ENCODE assay signal across 24 cellular contexts in genomic region chr19:29876414-29876813, GRCh38.
DNase-seq lines count a peak whose midpoint lies in the region; ATAC-seq and TF ChIP-seq lines count a peak whose summit lies in the region.
"Had no signal": no experiment of that assay in that cellular context is flagged by ENCODE, and none has a peak within 500 bp of the region (broad histone marks: within the 10 kb centered on the region; RNA-seq: fewer than 3 reads in every experiment).

No MANE protein-coding gene starts in this region.

- no peaks in the 10 kb centered on the region for H3K36me3 ChIP-seq in Karpas-422 (ENCODE audit: insufficient read depth, low read length)
- no peaks in the 10 kb centered on the region for H3K36me3 ChIP-seq in skeletal muscle tissue (ENCODE audit: control insufficient read depth in 3 of 3, insufficient read depth in 3 of 3, low read length in 3 of 3)
- H3K36me3 ChIP-seq in A673 (ENCODE audit: insufficient read depth, low read length, poor library complexity, severe bottlenecking) = no peaks in the 10 kb centered on the region
- no peaks in the 10 kb centered on the region for H3K36me3 ChIP-seq in SJCRH30
- no peaks in the 10 kb centered on the region for H3K36me3 ChIP-seq in ascending aorta
- H3K36me3 ChIP-seq: colonic mucosa had no signal

- H3K4me3 Mint-ChIP-seq in activated naive CD8-positive, alpha-beta T cell treated with anti-CD3 and anti-CD28 coated beads, Interleukin-2, amount 10 ng/mL, durations not matched to agents 7 days and 5 days = peak overlapping the region; percentile 55
- H3K4me3 Mint-ChIP-seq in activated naive CD8-positive, alpha-beta T cell treated with anti-CD3 and anti-CD28 coated beads for 36 hours = no peak overlapping the region
- peak overlapping the region; percentile 25 for H3K4me3 Mint-ChIP-seq in activated B cell treated with CpG ODN at 0.5 μM for 24 hours
- H3K4me3 Mint-ChIP-seq: activated CD4-positive, alpha-beta memory T cell treated with anti-CD3 and anti-CD28 coated beads for 36 hours; activated T-cell treated with anti-CD3 and anti-CD28 coated beads, Interleukin-2, amount 50 U/mL, for 24 hours; endodermal cell; type B pancreatic cell had no signal

- intact Hi-C loops in activated B cell treated with CpG ODN at 0.5 μM for 24 hours (cut with micrococcal nuclease) (no loop called here), A673 (cut with micrococcal nuclease; ENCODE audit: unreplicated experiment) (loop anchor here (10.0 kb wide), 1 partner anchor 778 kb away; no protein-coding TSS in a partner anchor), ascending aorta (cut with DNase I) (loop anchor here (10.0 kb wide), 1 partner anchor 262 kb away; no protein-coding TSS in a partner anchor)

- no peak for TF ChIP-seq CTCF in activated B cell treated with CpG ODN at 0.5 μM for 24 hours (IDR thresholded peaks at IDR 0.05)
- TF ChIP-seq CTCF in A673 (conservative IDR thresholded peaks at IDR 0.05; ENCODE audit: low read depth, low read length) = no peak
- TF ChIP-seq CTCF in ascending aorta (IDR thresholded peaks at IDR 0.05) = no peak

- no peak for DNase-seq in activated naive CD8-positive, alpha-beta T cell treated with anti-CD3 and anti-CD28 coated beads, Interleukin-2, amount 10 ng/mL, durations not matched to agents 7 days and 5 days
- DNase-seq in activated naive CD8-positive, alpha-beta T cell treated with anti-CD3 and anti-CD28 coated beads for 36 hours = no peak
- peak; percentile 62 for DNase-seq in Karpas-422
- DNase-seq in activated B cell treated with CpG ODN at 0.5 μM for 24 hours = no peak
- no peak for DNase-seq in A673 (ENCODE audit: low spot score)
- no peak for DNase-seq in SJCRH30
- DNase-seq in ascending aorta (ENCODE audit: low spot score in 2 of 2) = no peak
- DNase-seq: activated CD4-positive, alpha-beta memory T cell treated with anti-CD3 and anti-CD28 coated beads for 36 hours; activated T-cell treated with anti-CD3 and anti-CD28 coated beads, Interleukin-2, amount 50 U/mL, for 24 hours; body of pancreas; CD8-positive, alpha-beta memory T cell; colonic mucosa; endodermal cell; mesenchymal stem cell; naive thymus-derived CD8-positive, alpha-beta T cell; NCI-H1092 treated with DMSO at 0.1 percent for 48 hours; NCI-H2029 treated with DMSO at 0.1 percent for 48 hours; NCI-H510A; NK-92 treated with Interleukin-12 subunit alpha and Interleukin-12 subunit beta, amount 100 ng/mL, for 24 hours; stimulated activated CD4-positive, alpha-beta T cell treated with anti-CD3 and anti-CD28 coated beads, Interleukin-4, amount 100 ng/mL, for 1 hour had no signal

- no peak overlapping the region for H3K27ac ChIP-seq in Karpas-422 (ENCODE audit: low read length)
- peak overlapping the region; percentile 93 for H3K27ac ChIP-seq in skeletal muscle tissue (ENCODE audit: low read depth, low read length)
- H3K27ac ChIP-seq in A673 (ENCODE audit: low read depth, low read length, poor library complexity, severe bottlenecking) = no peak overlapping the region
- no peak overlapping the region for H3K27ac ChIP-seq in SJCRH30
- H3K27ac ChIP-seq in ascending aorta = no peak overlapping the region
- H3K27ac ChIP-seq: body of pancreas, colonic mucosa, RWPE1 had no signal

- H2AFZ ChIP-seq in Karpas-422 (ENCODE audit: low read length) = peak overlapping the region; percentile 68; the same call in 1 of the 2 replicates

- H3K4me1 ChIP-seq in Karpas-422 (ENCODE audit: low read length) = peaks cover 21% of the 10 kb centered on the region
- peaks cover 10 to 43% (median 30%) of the 10 kb centered on the region in 3 donors for H3K4me1 ChIP-seq in skeletal muscle tissue (ENCODE audit: control insufficient read depth in 3 of 3, insufficient read depth in 3 of 3, low read length in 3 of 3)
- peaks cover 9% of the 10 kb centered on the region for H3K4me1 ChIP-seq in A673 (ENCODE audit: insufficient read depth, low read length, poor library complexity, severe bottlenecking)
- H3K4me1 ChIP-seq in SJCRH30 = peaks cover 16% of the 10 kb centered on the region
- peaks cover 8 to 9% of the 10 kb centered on the region in 2 donors for H3K4me1 ChIP-seq in ascending aorta

- POLR2A ChIA-PET in activated naive CD8-positive, alpha-beta T cell treated with anti-CD3 and anti-CD28 coated beads, Interleukin-2, amount 10 ng/mL, durations not matched to agents 7 days and 5 days (lab: Charles Lee) = no interaction called here
- POLR2A ChIA-PET in activated B cell treated with CpG ODN at 0.5 μM for 24 hours (lab: Charles Lee) = no interaction called here
- POLR2A ChIA-PET in A673 (lab: Charles Lee; ENCODE audit: low non-redundant PET) = no interaction called here

- H3K9me3 Mint-ChIP-seq in activated naive CD8-positive, alpha-beta T cell treated with anti-CD3 and anti-CD28 coated beads, Interleukin-2, amount 10 ng/mL, durations not matched to agents 7 days and 5 days = no peaks in the 10 kb centered on the region
- H3K9me3 Mint-ChIP-seq in activated naive CD8-positive, alpha-beta T cell treated with anti-CD3 and anti-CD28 coated beads for 36 hours = no peaks in the 10 kb centered on the region
- no peaks in the 10 kb centered on the region for H3K9me3 Mint-ChIP-seq in activated B cell treated with CpG ODN at 0.5 μM for 24 hours
- H3K9me3 Mint-ChIP-seq: activated CD4-positive, alpha-beta memory T cell treated with anti-CD3 and anti-CD28 coated beads for 36 hours; activated T-cell treated with anti-CD3 and anti-CD28 coated beads, Interleukin-2, amount 50 U/mL, for 24 hours; CD8-positive, alpha-beta memory T cell; endodermal cell; naive thymus-derived CD8-positive, alpha-beta T cell; type B pancreatic cell had no signal

- no TSS peak for BruUV-seq in A673 (replicated peaks; lab: Mats Ljungman, UMichigan)

- peaks cover 10% of the 10 kb centered on the region for H3K4me1 Mint-ChIP-seq in activated naive CD8-positive, alpha-beta T cell treated with anti-CD3 and anti-CD28 coated beads, Interleukin-2, amount 10 ng/mL, durations not matched to agents 7 days and 5 days
- H3K4me1 Mint-ChIP-seq in activated naive CD8-positive, alpha-beta T cell treated with anti-CD3 and anti-CD28 coated beads for 36 hours = peaks cover 8% of the 10 kb centered on the region
- H3K4me1 Mint-ChIP-seq in activated B cell treated with CpG ODN at 0.5 μM for 24 hours = peaks cover 40% of the 10 kb centered on the region

- H3K9me3 ChIP-seq in Karpas-422 (ENCODE audit: low read length) (no peaks in the 10 kb centered on the region), skeletal muscle tissue (ENCODE audit: control insufficient read depth in 3 of 3, low read length in 3 of 3) (no peaks in the 10 kb centered on the region), A673 (ENCODE audit: low read depth, low read length, poor library complexity, severe bottlenecking) (no peaks in the 10 kb centered on the region), SJCRH30 (replicated peaks) (no peaks in the 10 kb centered on the region), ascending aorta (no peaks in the 10 kb centered on the region)
- H3K9me3 ChIP-seq: body of pancreas, colonic mucosa had no signal

- CTCF ChIA-PET in activated B cell treated with CpG ODN at 0.5 μM for 24 hours (lab: Charles Lee) (interaction anchor here (2.7 kb wide), 1 partner anchor 116 kb away, joined by 15 read pairs; no protein-coding TSS in a partner anchor), A673 (lab: Charles Lee) (no interaction called here)

- peak overlapping the region; percentile 50 for H3K9ac ChIP-seq in Karpas-422 (ENCODE audit: low read length)
- no peak overlapping the region for H3K9ac ChIP-seq in skeletal muscle tissue (ENCODE audit: low read depth in 1 of 3, low read length in 3 of 3)

- peak overlapping the region; percentile 56 for H3K27ac Mint-ChIP-seq in activated naive CD8-positive, alpha-beta T cell treated with anti-CD3 and anti-CD28 coated beads, Interleukin-2, amount 10 ng/mL, durations not matched to agents 7 days and 5 days
- H3K27ac Mint-ChIP-seq in activated naive CD8-positive, alpha-beta T cell treated with anti-CD3 and anti-CD28 coated beads for 36 hours = no peak overlapping the region
- peak overlapping the region; percentile 41 for H3K27ac Mint-ChIP-seq in activated B cell treated with CpG ODN at 0.5 μM for 24 hours
- H3K27ac Mint-ChIP-seq: activated CD4-positive, alpha-beta memory T cell treated with anti-CD3 and anti-CD28 coated beads for 36 hours; activated T-cell treated with anti-CD3 and anti-CD28 coated beads, Interleukin-2, amount 50 U/mL, for 24 hours; endodermal cell; type B pancreatic cell had no signal

- H3K4me3 ChIP-seq in Karpas-422 (ENCODE audit: low read length) = peak overlapping the region; percentile 30; the same call in 1 of the 2 replicates
- H3K4me3 ChIP-seq in skeletal muscle tissue (ENCODE audit: low read length in 3 of 3) = no peak overlapping the region
- no peak overlapping the region for H3K4me3 ChIP-seq in A673 (ENCODE audit: low read depth, low read length, poor library complexity, severe bottlenecking)
- H3K4me3 ChIP-seq in SJCRH30 = no peak overlapping the region
- no peak overlapping the region for H3K4me3 ChIP-seq in ascending aorta
- H3K4me3 ChIP-seq: body of pancreas, colonic mucosa, smooth muscle cell had no signal

- H3K4me2 ChIP-seq in Karpas-422 (ENCODE audit: low read depth, low read length, poor library complexity, severe bottlenecking) = peak overlapping the region; percentile 54

- ATAC-seq in activated naive CD8-positive, alpha-beta T cell treated with anti-CD3 and anti-CD28 coated beads, Interleukin-2, amount 10 ng/mL, durations not matched to agents 7 days and 5 days (ENCODE audit: low read depth) = no peak
- no peak for ATAC-seq in activated B cell treated with CpG ODN at 0.5 μM for 24 hours (ENCODE audit: low read depth)
- ATAC-seq: body of pancreas; naive thymus-derived CD8-positive, alpha-beta T cell had no signal

- H3K9me2 ChIP-seq in Karpas-422 (replicated peaks; ENCODE audit: insufficient read depth, low read length) = no peaks in the 10 kb centered on the region

- no peaks in the 10 kb centered on the region for H3K79me2 ChIP-seq in Karpas-422 (ENCODE audit: low read length)

- peaks cover 20% of the 10 kb centered on the region for H3K27me3 Mint-ChIP-seq in activated naive CD8-positive, alpha-beta T cell treated with anti-CD3 and anti-CD28 coated beads, Interleukin-2, amount 10 ng/mL, durations not matched to agents 7 days and 5 days
- H3K27me3 Mint-ChIP-seq in activated naive CD8-positive, alpha-beta T cell treated with anti-CD3 and anti-CD28 coated beads for 36 hours = peaks cover 19% of the 10 kb centered on the region
- H3K27me3 Mint-ChIP-seq in activated B cell treated with CpG ODN at 0.5 μM for 24 hours = peaks cover 15% of the 10 kb centered on the region

- H3K27me3 ChIP-seq in Karpas-422 (ENCODE audit: low read length) (no peaks in the 10 kb centered on the region), skeletal muscle tissue (ENCODE audit: control insufficient read depth in 3 of 3, insufficient read depth in 3 of 3, low read length in 3 of 3) (peaks cover 4 to 10% (median 7%) of the 10 kb centered on the region in 3 donors), A673 (replicated peaks; ENCODE audit: insufficient read depth, low read depth, low read length, poor library complexity) (no peaks in the 10 kb centered on the region), SJCRH30 (no peaks in the 10 kb centered on the region), ascending aorta (peaks cover 9% of the 10 kb centered on the region)

- H4K20me1 ChIP-seq in Karpas-422 (ENCODE audit: insufficient read depth, low read depth, low read length) = no peaks in the 10 kb centered on the region

- no peaks in the 10 kb centered on the region for H3K36me3 Mint-ChIP-seq in activated naive CD8-positive, alpha-beta T cell treated with anti-CD3 and anti-CD28 coated beads, Interleukin-2, amount 10 ng/mL, durations not matched to agents 7 days and 5 days
- no peaks in the 10 kb centered on the region for H3K36me3 Mint-ChIP-seq in activated naive CD8-positive, alpha-beta T cell treated with anti-CD3 and anti-CD28 coated beads for 36 hours
- no peaks in the 10 kb centered on the region for H3K36me3 Mint-ChIP-seq in activated B cell treated with CpG ODN at 0.5 μM for 24 hours (ENCODE audit: low read depth)
- H3K36me3 Mint-ChIP-seq: activated CD4-positive, alpha-beta memory T cell treated with anti-CD3 and anti-CD28 coated beads for 36 hours; CD8-positive, alpha-beta memory T cell; naive thymus-derived CD8-positive, alpha-beta T cell; type B pancreatic cell had no signal
